ENCODE assay signal across 13 cellular contexts in the genomic region with DNA sequence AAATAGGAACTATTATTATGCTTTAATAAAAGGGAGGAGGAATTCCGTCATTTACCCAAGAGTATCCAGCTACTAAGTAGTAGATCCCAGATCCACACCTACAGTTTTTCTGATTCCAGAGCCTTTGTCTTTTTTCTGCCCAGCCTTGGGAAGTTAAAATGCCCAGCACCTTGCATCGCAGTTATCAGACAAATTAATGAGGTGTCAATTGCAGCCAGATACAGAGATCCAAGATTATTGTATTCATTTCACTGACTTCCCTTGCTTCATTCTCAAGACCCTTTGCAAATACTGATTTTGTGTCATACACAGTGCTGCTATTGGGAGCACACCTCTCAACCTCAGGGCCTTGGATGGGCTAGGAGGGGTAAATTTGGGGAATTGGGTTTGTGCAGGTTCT. TPM values are rescaled to one million over a fixed set of nuclear protein-coding genes. Genes with fewer than 3 reads are reported as not detected.
DNase-seq lines count a peak whose midpoint lies in the region; ATAC-seq and TF ChIP-seq lines count a peak whose summit lies in the region.
"Had no signal": no experiment of that assay in that cellular context is flagged by ENCODE, and none has a peak within 500 bp of the region (broad histone marks: within the 10 kb centered on the region; RNA-seq: fewer than 3 reads in every experiment).

No MANE protein-coding gene starts in this region.

- peaks cover under 1% of the 10 kb centered on the region for H3K9me3 Mint-ChIP-seq in T-helper 2 cell treated with Interferon-gamma antibody and Interleukin-4, amounts not matched to agents 5 μg/mL and 100 μg/mL, for 36 hours
- no peaks in the 10 kb centered on the region for H3K9me3 Mint-ChIP-seq in activated CD8-positive, alpha-beta T cell treated with anti-CD3 and anti-CD28 coated beads for 36 hours
- no peaks in the 10 kb centered on the region for H3K9me3 Mint-ChIP-seq in stimulated activated effector memory CD8-positive, alpha-beta T cell treated with anti-CD3 and anti-CD28 coated beads, Interleukin-12 subunit alpha, Interleukin-12 subunit beta, amount 100 ng/mL, for 72 hours

- peaks cover 40% of the 10 kb centered on the region for H3K4me1 Mint-ChIP-seq in T-helper 2 cell treated with Interferon-gamma antibody and Interleukin-4, amounts not matched to agents 5 μg/mL and 100 μg/mL, for 36 hours (ENCODE audit: low read depth)
- peaks cover 45% of the 10 kb centered on the region for H3K4me1 Mint-ChIP-seq in activated CD8-positive, alpha-beta T cell treated with anti-CD3 and anti-CD28 coated beads for 36 hours (ENCODE audit: low read depth)
- H3K4me1 Mint-ChIP-seq in stimulated activated effector memory CD8-positive, alpha-beta T cell treated with anti-CD3 and anti-CD28 coated beads, Interleukin-12 subunit alpha, Interleukin-12 subunit beta, amount 100 ng/mL, for 72 hours: peaks cover 50% of the 10 kb centered on the region

- peak overlapping the region; percentile 73; the same call in 1 of the 2 replicates for H3K4me3 ChIP-seq in iPS-20b (ENCODE audit: low read length)
- H3K4me3 ChIP-seq in esophagus squamous epithelium: peak overlapping the region in 2 of 4 donors; percentile 69 to 74

- no peak overlapping the region for H3K9ac ChIP-seq in iPS-20b (ENCODE audit: low read depth, low read length)

- H3K27ac ChIP-seq in iPS-20b (ENCODE audit: low read length) (no peak overlapping the region), esophagus squamous epithelium (peak overlapping the region in 2 of 4 donors; percentile 37 to 81)
- H3K27ac ChIP-seq: cardiac muscle cell, HL-60 had no signal

- H3K36me3 ChIP-seq in iPS-20b (ENCODE audit: insufficient read depth, low read depth, low read length): no peaks in the 10 kb centered on the region
- H3K36me3 ChIP-seq in esophagus squamous epithelium: no peaks in the 10 kb centered on the region
- H3K36me3 ChIP-seq: cardiac muscle cell had no signal

- POLR2A ChIA-PET in activated CD8-positive, alpha-beta T cell treated with anti-CD3 and anti-CD28 coated beads for 36 hours (lab: Charles Lee): interaction anchor here (1.1 to 1.5 kb wide), 5 partner anchors 12 to 98 kb away, joined by 3 to 5 read pairs (median 3); no protein-coding TSS in a partner anchor

- ATAC-seq in activated CD8-positive, alpha-beta T cell treated with anti-CD3 and anti-CD28 coated beads for 36 hours: no peak
- no peak for ATAC-seq in stimulated activated effector memory CD8-positive, alpha-beta T cell treated with anti-CD3 and anti-CD28 coated beads, Interleukin-12 subunit alpha, Interleukin-12 subunit beta, amount 100 ng/mL, for 72 hours
- no peak for ATAC-seq in GM19351 (IDR thresholded peaks at IDR 0.05; ENCODE audit: unreplicated experiment)

- CTCF ChIA-PET in activated CD8-positive, alpha-beta T cell treated with anti-CD3 and anti-CD28 coated beads for 36 hours (lab: Charles Lee): interaction anchor here (0.8 to 3.6 kb wide), 19 partner anchors 11 to 337 kb away, joined by 3 to 27 read pairs (median 4); no protein-coding TSS in a partner anchor

- 70 to 77% methylated on average over 2 of the region's 2 CpGs for WGBS in esophagus squamous epithelium, 2 donors

- peaks cover 5% of the 10 kb centered on the region; the same call in 1 of the 2 replicates for H3K4me1 ChIP-seq in iPS-20b (ENCODE audit: insufficient read depth, low read length)
- H3K4me1 ChIP-seq in esophagus squamous epithelium: peaks cover 0 to 33% (median 0%) of the 10 kb centered on the region in 3 donors

- H3K27me3 ChIP-seq in iPS-20b (ENCODE audit: insufficient read depth, low read length): peaks cover 34% of the 10 kb centered on the region
- H3K27me3 ChIP-seq in esophagus squamous epithelium: no peaks in the 10 kb centered on the region

- H3K27ac Mint-ChIP-seq in T-helper 2 cell treated with Interferon-gamma antibody and Interleukin-4, amounts not matched to agents 5 μg/mL and 100 μg/mL, for 36 hours: peak overlapping the region; percentile 21
- peak overlapping the region; percentile 98 for H3K27ac Mint-ChIP-seq in activated CD8-positive, alpha-beta T cell treated with anti-CD3 and anti-CD28 coated beads for 36 hours
- H3K27ac Mint-ChIP-seq in stimulated activated effector memory CD8-positive, alpha-beta T cell treated with anti-CD3 and anti-CD28 coated beads, Interleukin-12 subunit alpha, Interleukin-12 subunit beta, amount 100 ng/mL, for 72 hours: peak overlapping the region; percentile 96

- no peak for TF ChIP-seq CTCF in activated CD8-positive, alpha-beta T cell treated with anti-CD3 and anti-CD28 coated beads for 36 hours (IDR thresholded peaks at IDR 0.05)
- no peak for TF ChIP-seq CTCF in esophagus squamous epithelium (IDR thresholded peaks at IDR 0.05)

- H3K9me3 ChIP-seq in iPS-20b (ENCODE audit: insufficient read depth, low read depth, low read length): no peaks in the 10 kb centered on the region
- H3K9me3 ChIP-seq in esophagus squamous epithelium: no peaks in the 10 kb centered on the region

- peaks cover 25% of the 10 kb centered on the region for H3K36me3 Mint-ChIP-seq in T-helper 2 cell treated with Interferon-gamma antibody and Interleukin-4, amounts not matched to agents 5 μg/mL and 100 μg/mL, for 36 hours (ENCODE audit: low read depth)
- peaks cover 12% of the 10 kb centered on the region for H3K36me3 Mint-ChIP-seq in activated CD8-positive, alpha-beta T cell treated with anti-CD3 and anti-CD28 coated beads for 36 hours (ENCODE audit: low read depth)
- peaks cover 14% of the 10 kb centered on the region for H3K36me3 Mint-ChIP-seq in stimulated activated effector memory CD8-positive, alpha-beta T cell treated with anti-CD3 and anti-CD28 coated beads, Interleukin-12 subunit alpha, Interleukin-12 subunit beta, amount 100 ng/mL, for 72 hours

- H3K4me3 Mint-ChIP-seq in T-helper 2 cell treated with Interferon-gamma antibody and Interleukin-4, amounts not matched to agents 5 μg/mL and 100 μg/mL, for 36 hours: peak overlapping the region; percentile 100
- peak overlapping the region; percentile 96 for H3K4me3 Mint-ChIP-seq in activated CD8-positive, alpha-beta T cell treated with anti-CD3 and anti-CD28 coated beads for 36 hours
- peak overlapping the region; percentile 97 for H3K4me3 Mint-ChIP-seq in stimulated activated effector memory CD8-positive, alpha-beta T cell treated with anti-CD3 and anti-CD28 coated beads, Interleukin-12 subunit alpha, Interleukin-12 subunit beta, amount 100 ng/mL, for 72 hours

- TF ChIP-seq POLR2A in esophagus squamous epithelium (IDR thresholded peaks at IDR 0.05): no peak

- intact Hi-C loops in activated CD8-positive, alpha-beta T cell treated with anti-CD3 and anti-CD28 coated beads for 36 hours (cut with micrococcal nuclease): loop anchor here (2.0 to 5.0 kb wide), 2 partner anchors 86 to 334 kb away; no protein-coding TSS in a partner anchor
- intact Hi-C loops in esophagus squamous epithelium (cut with DNase I): no loop called here

- H3K27me3 Mint-ChIP-seq in T-helper 2 cell treated with Interferon-gamma antibody and Interleukin-4, amounts not matched to agents 5 μg/mL and 100 μg/mL, for 36 hours (ENCODE audit: low read depth): no peaks in the 10 kb centered on the region
- no peaks in the 10 kb centered on the region for H3K27me3 Mint-ChIP-seq in activated CD8-positive, alpha-beta T cell treated with anti-CD3 and anti-CD28 coated beads for 36 hours

- no peak for DNase-seq in T-helper 2 cell treated with Interferon-gamma antibody and Interleukin-4, amounts not matched to agents 5 μg/mL and 100 μg/mL, for 36 hours (ENCODE audit: low spot score)
- DNase-seq in T-helper 2 cell (no peak), RPMI8226 (no peak), esophagus squamous epithelium (lab: John Stamatoyannopoulos, UW) (no peak)
- DNase-seq in activated CD8-positive, alpha-beta T cell treated with anti-CD3 and anti-CD28 coated beads for 36 hours: no peak
- DNase-seq in stimulated activated effector memory CD8-positive, alpha-beta T cell treated with anti-CD3 and anti-CD28 coated beads, Interleukin-12 subunit alpha, Interleukin-12 subunit beta, amount 100 ng/mL, for 72 hours (ENCODE audit: low spot score in 2 of 2): no peak
- DNase-seq: DND-41, NCI-H1105 had no signal

RNA-seq across cellular contexts. Expression of gene IL18R1, which starts 1.1 kb away (rescaled TPM):
- total RNA-seq in activated CD8-positive, alpha-beta T cell treated with anti-CD3 and anti-CD28 coated beads for 36 hours: 10 to 100 TPM; 15.0 to 15.8 TPM
- 1 to 10 TPM in 3 of 4 donors, under 1 TPM in 1; 0.45 to 5.5 (median 1.8) TPM for total RNA-seq in esophagus squamous epithelium
- total RNA-seq: A172 had no signal

RNA-seq across cellular contexts. Expression of gene IL1RL1, which starts 45.4 kb away (rescaled TPM):
- total RNA-seq in activated CD8-positive, alpha-beta T cell treated with anti-CD3 and anti-CD28 coated beads for 36 hours: under 1 TPM; 0.09 to 0.20 TPM
- 10 to 100 TPM in 1 of 4 donors, 1 to 10 TPM in 2, under 1 TPM in 1; 0.45 to 10.9 (median 5.8) TPM for total RNA-seq in esophagus squamous epithelium
- total RNA-seq: cardiac muscle cell had no signal

Comparison
In these comparisons a context has a peak if more than half of its experiments do, and no peak if none do; other contexts are left out.
1. H3K27ac Mint-ChIP-seq: peak in every context shown above with its lines; median percentile 98 in activated CD8-positive, alpha-beta T cell treated with anti-CD3 and anti-CD28 coated beads for 36 hours; 96 in stimulated activated effector memory CD8-positive, alpha-beta T cell treated with anti-CD3 and anti-CD28 coated beads, Interleukin-12 subunit alpha, Interleukin-12 subunit beta, amount 100 ng/mL, for 72 hours; 21 in T-helper 2 cell treated with Interferon-gamma antibody and Interleukin-4, amounts not matched to agents 5 μg/mL and 100 μg/mL, for 36 hours.